In the genomic region with DNA sequence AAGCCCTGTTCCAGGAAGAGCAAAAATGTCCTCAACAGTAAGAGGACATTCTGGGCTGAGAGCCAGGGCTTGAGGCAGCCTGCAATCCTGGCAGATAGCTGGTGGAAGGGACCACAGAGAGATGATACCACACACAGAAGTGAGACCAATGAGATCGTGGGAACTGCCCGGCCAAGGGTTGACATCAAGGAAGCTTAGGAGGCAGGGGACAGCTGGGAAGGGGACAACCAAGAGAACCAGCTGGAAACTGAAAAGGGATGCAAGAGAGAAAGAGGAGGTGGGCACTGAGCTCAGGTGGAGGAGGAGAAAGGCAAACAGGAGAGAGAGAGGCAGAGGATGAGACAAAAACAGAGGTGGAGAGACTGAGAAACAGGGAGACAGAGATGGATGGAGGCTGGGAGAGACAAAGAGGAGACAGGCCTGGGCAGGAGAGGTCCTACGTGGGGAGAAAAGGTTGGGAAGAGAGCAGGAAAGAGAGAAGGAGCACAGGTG, we compare ENCODE assay signal across 1 cellular context.
TF ChIP-seq lines count a peak whose summit lies in the region.

No MANE protein-coding gene starts in this region.

TF ChIP-seq in K562, 482 proteins besides CTCF, POLR2A, EP300 and RAD21 (continues in another document):
- TF ChIP-seq BMI1 (IDR thresholded peaks at IDR 0.05; ENCODE audit: low read length) (no peak), ZNF133 (CRISPR knock-in tag; IDR thresholded peaks at IDR 0.05) (peak; percentile 28; the same call in 1 of the 2 replicates), HDAC1 (IDR thresholded peaks at IDR 0.05) (peak in 1 of 2 experiments; percentile 69; a peak in 2 of 4 replicates), ZNF561 (CRISPR knock-in tag; conservative IDR thresholded peaks at IDR 0.05) (no peak), LARP7 (IDR thresholded peaks at IDR 0.05) (peak; percentile 97), YBX1 (IDR thresholded peaks at IDR 0.05) (peak; percentile 77; the same call in 1 of the 2 replicates), BCOR (IDR thresholded peaks at IDR 0.05) (0 out of 2 replicates have a peak, but pooled peaks have one; percentile 71), ZFP36 (IDR thresholded peaks at IDR 0.05; ENCODE audit: low read depth, low read length, partially characterized antibody) (peak; percentile 81), MEIS2 (IDR thresholded peaks at IDR 0.05; ENCODE audit: partially characterized antibody) (no peak), MIER1 (IDR thresholded peaks at IDR 0.05; ENCODE audit: low read depth) (peak; percentile 48; the same call in 1 of the 2 replicates), MYBL2 (IDR thresholded peaks at IDR 0.05; ENCODE audit: low read depth) (no peak), MYBL2 (CRISPR knock-in tag; IDR thresholded peaks at IDR 0.05; ENCODE audit: borderline replicate concordance) (no peak), HLTF (IDR thresholded peaks at IDR 0.05) (0 out of 2 replicates have a peak, but pooled peaks have one; percentile 9), ELF4 (CRISPR knock-in tag; IDR thresholded peaks at IDR 0.05) (peak; percentile 96), POLR2B (IDR thresholded peaks at IDR 0.05; ENCODE audit: low read depth, partially characterized antibody) (peak; percentile 45), MECOM (CRISPR knock-in tag; IDR thresholded peaks at IDR 0.05) (peak; percentile 48; the same call in 1 of the 2 replicates), MYC (IDR thresholded peaks at IDR 0.05; ENCODE audit: low read depth, low read length) (peak; percentile 11; the same call in 1 of the 2 replicates), MYC (CRISPR knock-in tag; IDR thresholded peaks at IDR 0.05; ENCODE audit: borderline replicate concordance, low read depth) (no peak), SMARCA5 (IDR thresholded peaks at IDR 0.05) (peak; percentile 92), ZNF24 (IDR thresholded peaks at IDR 0.05) (no peak)
- TF ChIP-seq, protein P1, sequence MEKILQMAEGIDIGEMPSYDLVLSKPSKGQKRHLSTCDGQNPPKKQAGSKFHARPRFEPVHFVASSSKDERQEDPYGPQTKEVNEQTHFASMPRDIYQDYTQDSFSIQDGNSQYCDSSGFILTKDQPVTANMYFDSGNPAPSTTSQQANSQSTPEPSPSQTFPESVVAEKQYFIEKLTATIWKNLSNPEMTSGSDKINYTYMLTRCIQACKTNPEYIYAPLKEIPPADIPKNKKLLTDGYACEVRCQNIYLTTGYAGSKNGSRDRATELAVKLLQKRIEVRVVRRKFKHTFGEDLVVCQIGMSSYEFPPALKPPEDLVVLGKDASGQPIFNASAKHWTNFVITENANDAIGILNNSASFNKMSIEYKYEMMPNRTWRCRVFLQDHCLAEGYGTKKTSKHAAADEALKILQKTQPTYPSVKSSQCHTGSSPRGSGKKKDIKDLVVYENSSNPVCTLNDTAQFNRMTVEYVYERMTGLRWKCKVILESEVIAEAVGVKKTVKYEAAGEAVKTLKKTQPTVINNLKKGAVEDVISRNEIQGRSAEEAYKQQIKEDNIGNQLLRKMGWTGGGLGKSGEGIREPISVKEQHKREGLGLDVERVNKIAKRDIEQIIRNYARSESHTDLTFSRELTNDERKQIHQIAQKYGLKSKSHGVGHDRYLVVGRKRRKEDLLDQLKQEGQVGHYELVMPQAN (IDR thresholded peaks at IDR 0.05; ENCODE audit: borderline replicate concordance), result peak; percentile 82; the same call in 1 of the 2 replicates
- TF ChIP-seq, protein P2, sequence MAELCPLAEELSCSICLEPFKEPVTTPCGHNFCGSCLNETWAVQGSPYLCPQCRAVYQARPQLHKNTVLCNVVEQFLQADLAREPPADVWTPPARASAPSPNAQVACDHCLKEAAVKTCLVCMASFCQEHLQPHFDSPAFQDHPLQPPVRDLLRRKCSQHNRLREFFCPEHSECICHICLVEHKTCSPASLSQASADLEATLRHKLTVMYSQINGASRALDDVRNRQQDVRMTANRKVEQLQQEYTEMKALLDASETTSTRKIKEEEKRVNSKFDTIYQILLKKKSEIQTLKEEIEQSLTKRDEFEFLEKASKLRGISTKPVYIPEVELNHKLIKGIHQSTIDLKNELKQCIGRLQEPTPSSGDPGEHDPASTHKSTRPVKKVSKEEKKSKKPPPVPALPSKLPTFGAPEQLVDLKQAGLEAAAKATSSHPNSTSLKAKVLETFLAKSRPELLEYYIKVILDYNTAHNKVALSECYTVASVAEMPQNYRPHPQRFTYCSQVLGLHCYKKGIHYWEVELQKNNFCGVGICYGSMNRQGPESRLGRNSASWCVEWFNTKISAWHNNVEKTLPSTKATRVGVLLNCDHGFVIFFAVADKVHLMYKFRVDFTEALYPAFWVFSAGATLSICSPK (IDR thresholded peaks at IDR 0.05; ENCODE audit: borderline replicate concordance), result 0 out of 2 replicates have a peak, but pooled peaks have one; percentile 59
- TF ChIP-seq, protein P3, sequence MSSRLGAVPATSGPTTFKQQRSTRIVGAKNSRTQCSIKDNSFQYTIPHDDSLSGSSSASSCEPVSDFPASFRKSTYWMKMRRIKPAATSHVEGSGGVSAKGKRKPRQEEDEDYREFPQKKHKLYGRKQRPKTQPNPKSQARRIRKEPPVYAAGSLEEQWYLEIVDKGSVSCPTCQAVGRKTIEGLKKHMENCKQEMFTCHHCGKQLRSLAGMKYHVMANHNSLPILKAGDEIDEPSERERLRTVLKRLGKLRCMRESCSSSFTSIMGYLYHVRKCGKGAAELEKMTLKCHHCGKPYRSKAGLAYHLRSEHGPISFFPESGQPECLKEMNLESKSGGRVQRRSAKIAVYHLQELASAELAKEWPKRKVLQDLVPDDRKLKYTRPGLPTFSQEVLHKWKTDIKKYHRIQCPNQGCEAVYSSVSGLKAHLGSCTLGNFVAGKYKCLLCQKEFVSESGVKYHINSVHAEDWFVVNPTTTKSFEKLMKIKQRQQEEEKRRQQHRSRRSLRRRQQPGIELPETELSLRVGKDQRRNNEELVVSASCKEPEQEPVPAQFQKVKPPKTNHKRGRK (tag; IDR thresholded peaks at IDR 0.05), result peak; percentile 90
- TF ChIP-seq, protein P4, sequence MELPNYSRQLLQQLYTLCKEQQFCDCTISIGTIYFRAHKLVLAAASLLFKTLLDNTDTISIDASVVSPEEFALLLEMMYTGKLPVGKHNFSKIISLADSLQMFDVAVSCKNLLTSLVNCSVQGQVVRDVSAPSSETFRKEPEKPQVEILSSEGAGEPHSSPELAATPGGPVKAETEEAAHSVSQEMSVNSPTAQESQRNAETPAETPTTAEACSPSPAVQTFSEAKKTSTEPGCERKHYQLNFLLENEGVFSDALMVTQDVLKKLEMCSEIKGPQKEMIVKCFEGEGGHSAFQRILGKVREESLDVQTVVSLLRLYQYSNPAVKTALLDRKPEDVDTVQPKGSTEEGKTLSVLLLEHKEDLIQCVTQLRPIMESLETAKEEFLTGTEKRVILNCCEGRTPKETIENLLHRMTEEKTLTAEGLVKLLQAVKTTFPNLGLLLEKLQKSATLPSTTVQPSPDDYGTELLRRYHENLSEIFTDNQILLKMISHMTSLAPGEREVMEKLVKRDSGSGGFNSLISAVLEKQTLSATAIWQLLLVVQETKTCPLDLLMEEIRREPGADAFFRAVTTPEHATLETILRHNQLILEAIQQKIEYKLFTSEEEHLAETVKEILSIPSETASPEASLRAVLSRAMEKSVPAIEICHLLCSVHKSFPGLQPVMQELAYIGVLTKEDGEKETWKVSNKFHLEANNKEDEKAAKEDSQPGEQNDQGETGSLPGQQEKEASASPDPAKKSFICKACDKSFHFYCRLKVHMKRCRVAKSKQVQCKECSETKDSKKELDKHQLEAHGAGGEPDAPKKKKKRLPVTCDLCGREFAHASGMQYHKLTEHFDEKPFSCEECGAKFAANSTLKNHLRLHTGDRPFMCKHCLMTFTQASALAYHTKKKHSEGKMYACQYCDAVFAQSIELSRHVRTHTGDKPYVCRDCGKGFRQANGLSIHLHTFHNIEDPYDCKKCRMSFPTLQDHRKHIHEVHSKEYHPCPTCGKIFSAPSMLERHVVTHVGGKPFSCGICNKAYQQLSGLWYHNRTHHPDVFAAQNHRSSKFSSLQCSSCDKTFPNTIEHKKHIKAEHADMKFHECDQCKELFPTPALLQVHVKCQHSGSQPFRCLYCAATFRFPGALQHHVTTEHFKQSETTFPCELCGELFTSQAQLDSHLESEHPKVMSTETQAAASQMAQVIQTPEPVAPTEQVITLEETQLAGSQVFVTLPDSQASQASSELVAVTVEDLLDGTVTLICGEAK (IDR thresholded peaks at IDR 0.05), result peak; percentile 66
- TF ChIP-seq, protein P4 (CRISPR knock-in tag; IDR thresholded peaks at IDR 0.05), result no peak
- TF ChIP-seq, protein P5, sequence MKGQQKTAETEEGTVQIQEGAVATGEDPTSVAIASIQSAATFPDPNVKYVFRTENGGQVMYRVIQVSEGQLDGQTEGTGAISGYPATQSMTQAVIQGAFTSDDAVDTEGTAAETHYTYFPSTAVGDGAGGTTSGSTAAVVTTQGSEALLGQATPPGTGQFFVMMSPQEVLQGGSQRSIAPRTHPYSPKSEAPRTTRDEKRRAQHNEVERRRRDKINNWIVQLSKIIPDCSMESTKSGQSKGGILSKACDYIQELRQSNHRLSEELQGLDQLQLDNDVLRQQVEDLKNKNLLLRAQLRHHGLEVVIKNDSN (CRISPR knock-in tag; IDR thresholded peaks at IDR 0.05), result 0 out of 2 replicates have a peak, but pooled peaks have one; percentile 12
- TF ChIP-seq, protein P6, sequence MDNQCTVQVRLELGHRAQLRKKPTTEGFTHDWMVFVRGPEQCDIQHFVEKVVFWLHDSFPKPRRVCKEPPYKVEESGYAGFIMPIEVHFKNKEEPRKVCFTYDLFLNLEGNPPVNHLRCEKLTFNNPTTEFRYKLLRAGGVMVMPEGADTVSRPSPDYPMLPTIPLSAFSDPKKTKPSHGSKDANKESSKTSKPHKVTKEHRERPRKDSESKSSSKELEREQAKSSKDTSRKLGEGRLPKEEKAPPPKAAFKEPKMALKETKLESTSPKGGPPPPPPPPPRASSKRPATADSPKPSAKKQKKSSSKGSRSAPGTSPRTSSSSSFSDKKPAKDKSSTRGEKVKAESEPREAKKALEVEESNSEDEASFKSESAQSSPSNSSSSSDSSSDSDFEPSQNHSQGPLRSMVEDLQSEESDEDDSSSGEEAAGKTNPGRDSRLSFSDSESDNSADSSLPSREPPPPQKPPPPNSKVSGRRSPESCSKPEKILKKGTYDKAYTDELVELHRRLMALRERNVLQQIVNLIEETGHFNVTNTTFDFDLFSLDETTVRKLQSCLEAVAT (IDR thresholded peaks at IDR 0.05), result peak; percentile 64 to 75; a peak in 3 of 4 replicates
- TF ChIP-seq, protein P7, sequence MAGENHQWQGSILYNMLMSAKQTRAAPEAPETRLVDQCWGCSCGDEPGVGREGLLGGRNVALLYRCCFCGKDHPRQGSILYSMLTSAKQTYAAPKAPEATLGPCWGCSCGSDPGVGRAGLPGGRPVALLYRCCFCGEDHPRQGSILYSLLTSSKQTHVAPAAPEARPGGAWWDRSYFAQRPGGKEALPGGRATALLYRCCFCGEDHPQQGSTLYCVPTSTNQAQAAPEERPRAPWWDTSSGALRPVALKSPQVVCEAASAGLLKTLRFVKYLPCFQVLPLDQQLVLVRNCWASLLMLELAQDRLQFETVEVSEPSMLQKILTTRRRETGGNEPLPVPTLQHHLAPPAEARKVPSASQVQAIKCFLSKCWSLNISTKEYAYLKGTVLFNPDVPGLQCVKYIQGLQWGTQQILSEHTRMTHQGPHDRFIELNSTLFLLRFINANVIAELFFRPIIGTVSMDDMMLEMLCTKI (IDR thresholded peaks at IDR 0.05; ENCODE audit: partially characterized antibody), result no peak
- TF ChIP-seq, protein P8, sequence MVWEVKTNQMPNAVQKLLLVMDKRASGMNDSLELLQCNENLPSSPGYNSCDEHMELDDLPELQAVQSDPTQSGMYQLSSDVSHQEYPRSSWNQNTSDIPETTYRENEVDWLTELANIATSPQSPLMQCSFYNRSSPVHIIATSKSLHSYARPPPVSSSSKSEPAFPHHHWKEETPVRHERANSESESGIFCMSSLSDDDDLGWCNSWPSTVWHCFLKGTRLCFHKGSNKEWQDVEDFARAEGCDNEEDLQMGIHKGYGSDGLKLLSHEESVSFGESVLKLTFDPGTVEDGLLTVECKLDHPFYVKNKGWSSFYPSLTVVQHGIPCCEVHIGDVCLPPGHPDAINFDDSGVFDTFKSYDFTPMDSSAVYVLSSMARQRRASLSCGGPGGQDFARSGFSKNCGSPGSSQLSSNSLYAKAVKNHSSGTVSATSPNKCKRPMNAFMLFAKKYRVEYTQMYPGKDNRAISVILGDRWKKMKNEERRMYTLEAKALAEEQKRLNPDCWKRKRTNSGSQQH (CRISPR knock-in tag; IDR thresholded peaks at IDR 0.05), result peak; percentile 87; the same call in 1 of the 2 replicates
- TF ChIP-seq, protein P9, sequence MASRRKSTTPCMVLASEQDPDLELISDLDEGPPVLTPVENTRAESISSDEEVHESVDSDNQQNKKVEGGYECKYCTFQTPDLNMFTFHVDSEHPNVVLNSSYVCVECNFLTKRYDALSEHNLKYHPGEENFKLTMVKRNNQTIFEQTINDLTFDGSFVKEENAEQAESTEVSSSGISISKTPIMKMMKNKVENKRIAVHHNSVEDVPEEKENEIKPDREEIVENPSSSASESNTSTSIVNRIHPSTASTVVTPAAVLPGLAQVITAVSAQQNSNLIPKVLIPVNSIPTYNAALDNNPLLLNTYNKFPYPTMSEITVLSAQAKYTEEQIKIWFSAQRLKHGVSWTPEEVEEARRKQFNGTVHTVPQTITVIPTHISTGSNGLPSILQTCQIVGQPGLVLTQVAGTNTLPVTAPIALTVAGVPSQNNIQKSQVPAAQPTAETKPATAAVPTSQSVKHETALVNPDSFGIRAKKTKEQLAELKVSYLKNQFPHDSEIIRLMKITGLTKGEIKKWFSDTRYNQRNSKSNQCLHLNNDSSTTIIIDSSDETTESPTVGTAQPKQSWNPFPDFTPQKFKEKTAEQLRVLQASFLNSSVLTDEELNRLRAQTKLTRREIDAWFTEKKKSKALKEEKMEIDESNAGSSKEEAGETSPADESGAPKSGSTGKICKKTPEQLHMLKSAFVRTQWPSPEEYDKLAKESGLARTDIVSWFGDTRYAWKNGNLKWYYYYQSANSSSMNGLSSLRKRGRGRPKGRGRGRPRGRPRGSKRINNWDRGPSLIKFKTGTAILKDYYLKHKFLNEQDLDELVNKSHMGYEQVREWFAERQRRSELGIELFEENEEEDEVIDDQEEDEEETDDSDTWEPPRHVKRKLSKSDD (conservative IDR thresholded peaks at IDR 0.05; ENCODE audit: low read length), result no peak
